7 cellular contexts compared by ENCODE assay signal in the genomic region with DNA sequence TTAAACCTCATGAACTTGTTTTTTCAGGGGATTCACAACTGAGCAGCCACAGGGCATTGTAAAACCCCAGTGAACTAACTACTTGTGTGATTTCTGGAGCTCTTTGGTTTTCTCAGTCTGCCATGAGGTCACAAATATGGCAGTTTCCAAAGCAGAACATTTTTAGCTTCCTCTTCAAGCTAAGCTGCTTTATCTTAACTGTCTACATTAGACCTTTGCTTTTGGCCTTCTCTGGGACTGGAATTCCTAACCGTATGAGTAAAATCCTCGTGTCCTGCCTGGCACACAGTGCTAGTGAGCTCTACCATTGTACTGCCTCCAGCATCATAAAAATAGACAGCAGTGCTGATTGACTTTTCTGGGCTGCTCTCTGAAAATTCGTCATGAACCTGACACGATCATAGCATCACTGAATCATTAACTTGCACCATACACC. TPM values are rescaled to one million over a fixed set of nuclear protein-coding genes. Genes with fewer than 3 reads are reported as not detected.
DNase-seq lines count a peak whose midpoint lies in the region; ATAC-seq and TF ChIP-seq lines count a peak whose summit lies in the region.

No MANE protein-coding gene starts in this region.

- H2AFZ ChIP-seq in GM23248: peak overlapping the region; percentile 63

- H3K9ac ChIP-seq in GM23248: peak overlapping the region; percentile 71

- H3K36me3 ChIP-seq in GM23248 (ENCODE audit: low read depth): no peaks in the 10 kb centered on the region
- H3K36me3 ChIP-seq in vagina: no peaks in the 10 kb centered on the region

- ATAC-seq in SK-N-SH treated with all-trans-retinoic acid at 6 μM for 48 hours: peak; percentile 93

- H3K27me3 ChIP-seq in GM23248 (replicated peaks; ENCODE audit: insufficient read depth) (no peaks in the 10 kb centered on the region), vagina (no peaks in the 10 kb centered on the region)

- H4K20me1 ChIP-seq in GM23248 (ENCODE audit: insufficient read depth): no peaks in the 10 kb centered on the region

- DNase-seq in GM23248 (peak; percentile 98), hepatic stellate cell (ENCODE audit: low spot score) (peak; percentile 47), vagina (ENCODE audit: extremely low spot score in 2 of 2) (no peak), NCI-H2171 treated with DMSO at 0.1 percent for 48 hours (lab: John Stamatoyannopoulos, UW) (no peak), SW 1271 (lab: John Stamatoyannopoulos, UW) (no peak)
- DNase-seq in activated CD4-positive, CD25-positive, alpha-beta regulatory T cell treated with anti-CD3 and anti-CD28 coated beads, Interleukin-2, amount 50 U/mL, for 72 hours: no peak

- in situ Hi-C loops in GM23248 (cut with MboI): no loop called here

- no peak for TF ChIP-seq POLR2A in vagina (IDR thresholded peaks at IDR 0.05)

- 0 to 1% methylated on average over 4 of the region's 4 CpGs for WGBS in GM23248 (ENCODE audit: low coverage in 1 of 2, low lambda C conversion rate in 2 of 2, missing lambda C conversion rate in 2 of 2), 2 experiments

- H3K4me2 ChIP-seq in GM23248 (ENCODE audit: unreplicated experiment): peak overlapping the region; percentile 68

- H3K4me3 ChIP-seq in GM23248 (peak overlapping the region; percentile 66), vagina (no peak overlapping the region)

- peak overlapping the region; percentile 93 for H3K27ac ChIP-seq in GM23248
- H3K27ac ChIP-seq in vagina: peak overlapping the region; percentile 80

- peaks cover 86% of the 10 kb centered on the region for H3K79me2 ChIP-seq in GM23248 (ENCODE audit: insufficient read depth)

- H3F3A ChIP-seq in GM23248 (ENCODE audit: insufficient read depth): peaks cover 20% of the 10 kb centered on the region

- H3K9me3 ChIP-seq in GM23248 (ENCODE audit: low read depth): no peaks in the 10 kb centered on the region
- no peaks in the 10 kb centered on the region for H3K9me3 ChIP-seq in vagina

- no peaks in the 10 kb centered on the region for H3K9me2 ChIP-seq in GM23248 (ENCODE audit: insufficient read depth)

- intact Hi-C loops in vagina (cut with DNase I): no loop called here

- TF ChIP-seq CTCF in vagina (IDR thresholded peaks at IDR 0.05): no peak

- H3K4me1 ChIP-seq in GM23248 (ENCODE audit: insufficient read depth): peaks cover 35% of the 10 kb centered on the region
- H3K4me1 ChIP-seq in vagina: peaks cover 29% of the 10 kb centered on the region

TF ChIP-seq in SK-N-SH treated with all-trans-retinoic acid at 6 μM for 48 hours, 23 proteins besides CTCF, POLR2A, EP300 and RAD21 (continues in another document):
- TF ChIP-seq, protein P1, sequence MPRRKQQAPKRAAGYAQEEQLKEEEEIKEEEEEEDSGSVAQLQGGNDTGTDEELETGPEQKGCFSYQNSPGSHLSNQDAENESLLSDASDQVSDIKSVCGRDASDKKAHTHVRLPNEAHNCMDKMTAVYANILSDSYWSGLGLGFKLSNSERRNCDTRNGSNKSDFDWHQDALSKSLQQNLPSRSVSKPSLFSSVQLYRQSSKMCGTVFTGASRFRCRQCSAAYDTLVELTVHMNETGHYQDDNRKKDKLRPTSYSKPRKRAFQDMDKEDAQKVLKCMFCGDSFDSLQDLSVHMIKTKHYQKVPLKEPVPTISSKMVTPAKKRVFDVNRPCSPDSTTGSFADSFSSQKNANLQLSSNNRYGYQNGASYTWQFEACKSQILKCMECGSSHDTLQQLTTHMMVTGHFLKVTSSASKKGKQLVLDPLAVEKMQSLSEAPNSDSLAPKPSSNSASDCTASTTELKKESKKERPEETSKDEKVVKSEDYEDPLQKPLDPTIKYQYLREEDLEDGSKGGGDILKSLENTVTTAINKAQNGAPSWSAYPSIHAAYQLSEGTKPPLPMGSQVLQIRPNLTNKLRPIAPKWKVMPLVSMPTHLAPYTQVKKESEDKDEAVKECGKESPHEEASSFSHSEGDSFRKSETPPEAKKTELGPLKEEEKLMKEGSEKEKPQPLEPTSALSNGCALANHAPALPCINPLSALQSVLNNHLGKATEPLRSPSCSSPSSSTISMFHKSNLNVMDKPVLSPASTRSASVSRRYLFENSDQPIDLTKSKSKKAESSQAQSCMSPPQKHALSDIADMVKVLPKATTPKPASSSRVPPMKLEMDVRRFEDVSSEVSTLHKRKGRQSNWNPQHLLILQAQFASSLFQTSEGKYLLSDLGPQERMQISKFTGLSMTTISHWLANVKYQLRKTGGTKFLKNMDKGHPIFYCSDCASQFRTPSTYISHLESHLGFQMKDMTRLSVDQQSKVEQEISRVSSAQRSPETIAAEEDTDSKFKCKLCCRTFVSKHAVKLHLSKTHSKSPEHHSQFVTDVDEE (CRISPR knock-in tag; IDR thresholded peaks at IDR 0.05): no peak
- TF ChIP-seq ZC3H10 (CRISPR knock-in tag; IDR thresholded peaks at IDR 0.05): 0 out of 2 replicates have a peak, but pooled peaks have one; percentile 32
- peak; percentile 72 for TF ChIP-seq ISL1 (CRISPR knock-in tag; IDR thresholded peaks at IDR 0.05)
- TF ChIP-seq ZFP30 (CRISPR knock-in tag; IDR thresholded peaks at IDR 0.05): no peak
- no peak for TF ChIP-seq ARNTL (CRISPR knock-in tag; IDR thresholded peaks at IDR 0.05; ENCODE audit: borderline replicate concordance, low read depth)
- TF ChIP-seq ZFP3 (CRISPR knock-in tag; IDR thresholded peaks at IDR 0.05): peak; percentile 31; the same call in 1 of the 2 replicates
- TF ChIP-seq CSDC2 (CRISPR knock-in tag; IDR thresholded peaks at IDR 0.05): peak; percentile 75; the same call in 1 of the 2 replicates
- TF ChIP-seq OSR1 (CRISPR knock-in tag; IDR thresholded peaks at IDR 0.05): no peak
- TF ChIP-seq, protein P2, sequence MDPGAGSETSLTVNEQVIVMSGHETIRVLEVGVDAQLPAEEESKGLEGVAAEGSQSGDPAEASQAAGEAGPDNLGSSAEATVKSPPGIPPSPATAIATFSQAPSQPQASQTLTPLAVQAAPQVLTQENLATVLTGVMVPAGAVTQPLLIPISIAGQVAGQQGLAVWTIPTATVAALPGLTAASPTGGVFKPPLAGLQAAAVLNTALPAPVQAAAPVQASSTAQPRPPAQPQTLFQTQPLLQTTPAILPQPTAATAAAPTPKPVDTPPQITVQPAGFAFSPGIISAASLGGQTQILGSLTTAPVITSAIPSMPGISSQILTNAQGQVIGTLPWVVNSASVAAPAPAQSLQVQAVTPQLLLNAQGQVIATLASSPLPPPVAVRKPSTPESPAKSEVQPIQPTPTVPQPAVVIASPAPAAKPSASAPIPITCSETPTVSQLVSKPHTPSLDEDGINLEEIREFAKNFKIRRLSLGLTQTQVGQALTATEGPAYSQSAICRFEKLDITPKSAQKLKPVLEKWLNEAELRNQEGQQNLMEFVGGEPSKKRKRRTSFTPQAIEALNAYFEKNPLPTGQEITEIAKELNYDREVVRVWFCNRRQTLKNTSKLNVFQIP (CRISPR knock-in tag; IDR thresholded peaks at IDR 0.05; ENCODE audit: borderline replicate concordance, low read depth): no peak
- no peak for TF ChIP-seq BACH2 (CRISPR knock-in tag; IDR thresholded peaks at IDR 0.05; ENCODE audit: borderline replicate concordance)
- TF ChIP-seq ESRRG (CRISPR knock-in tag; IDR thresholded peaks at IDR 0.05): no peak
- 0 out of 2 replicates have a peak, but pooled peaks have one; percentile 38 for TF ChIP-seq SNAI2 (CRISPR knock-in tag; IDR thresholded peaks at IDR 0.05)
- no peak for TF ChIP-seq TOX (CRISPR knock-in tag; IDR thresholded peaks at IDR 0.05; ENCODE audit: borderline replicate concordance)
- no peak for TF ChIP-seq ZNF70 (CRISPR knock-in tag; IDR thresholded peaks at IDR 0.05)
- TF ChIP-seq, protein P3, sequence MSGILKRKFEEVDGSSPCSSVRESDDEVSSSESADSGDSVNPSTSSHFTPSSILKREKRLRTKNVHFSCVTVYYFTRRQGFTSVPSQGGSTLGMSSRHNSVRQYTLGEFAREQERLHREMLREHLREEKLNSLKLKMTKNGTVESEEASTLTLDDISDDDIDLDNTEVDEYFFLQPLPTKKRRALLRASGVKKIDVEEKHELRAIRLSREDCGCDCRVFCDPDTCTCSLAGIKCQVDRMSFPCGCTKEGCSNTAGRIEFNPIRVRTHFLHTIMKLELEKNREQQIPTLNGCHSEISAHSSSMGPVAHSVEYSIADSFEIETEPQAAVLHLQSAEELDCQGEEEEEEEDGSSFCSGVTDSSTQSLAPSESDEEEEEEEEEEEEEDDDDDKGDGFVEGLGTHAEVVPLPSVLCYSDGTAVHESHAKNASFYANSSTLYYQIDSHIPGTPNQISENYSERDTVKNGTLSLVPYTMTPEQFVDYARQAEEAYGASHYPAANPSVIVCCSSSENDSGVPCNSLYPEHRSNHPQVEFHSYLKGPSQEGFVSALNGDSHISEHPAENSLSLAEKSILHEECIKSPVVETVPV (CRISPR knock-in tag; IDR thresholded peaks at IDR 0.05): no peak
- no peak for TF ChIP-seq PPARA (CRISPR knock-in tag; IDR thresholded peaks at IDR 0.05; ENCODE audit: borderline replicate concordance)
- TF ChIP-seq RARB (CRISPR knock-in tag; IDR thresholded peaks at IDR 0.05): no peak
- TF ChIP-seq, protein P4, sequence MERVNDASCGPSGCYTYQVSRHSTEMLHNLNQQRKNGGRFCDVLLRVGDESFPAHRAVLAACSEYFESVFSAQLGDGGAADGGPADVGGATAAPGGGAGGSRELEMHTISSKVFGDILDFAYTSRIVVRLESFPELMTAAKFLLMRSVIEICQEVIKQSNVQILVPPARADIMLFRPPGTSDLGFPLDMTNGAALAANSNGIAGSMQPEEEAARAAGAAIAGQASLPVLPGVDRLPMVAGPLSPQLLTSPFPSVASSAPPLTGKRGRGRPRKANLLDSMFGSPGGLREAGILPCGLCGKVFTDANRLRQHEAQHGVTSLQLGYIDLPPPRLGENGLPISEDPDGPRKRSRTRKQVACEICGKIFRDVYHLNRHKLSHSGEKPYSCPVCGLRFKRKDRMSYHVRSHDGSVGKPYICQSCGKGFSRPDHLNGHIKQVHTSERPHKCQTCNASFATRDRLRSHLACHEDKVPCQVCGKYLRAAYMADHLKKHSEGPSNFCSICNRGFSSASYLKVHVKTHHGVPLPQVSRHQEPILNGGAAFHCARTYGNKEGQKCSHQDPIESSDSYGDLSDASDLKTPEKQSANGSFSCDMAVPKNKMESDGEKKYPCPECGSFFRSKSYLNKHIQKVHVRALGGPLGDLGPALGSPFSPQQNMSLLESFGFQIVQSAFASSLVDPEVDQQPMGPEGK (CRISPR knock-in tag; IDR thresholded peaks at IDR 0.05; ENCODE audit: borderline replicate concordance): 0 out of 2 replicates have a peak, but pooled peaks have one; percentile 26
- no peak for TF ChIP-seq ZNF565 (CRISPR knock-in tag; conservative IDR thresholded peaks at IDR 0.05; ENCODE audit: low read depth)

RNA-seq across cellular contexts. Expression of a gene that starts 22.1 kb away (rescaled TPM):
- total RNA-seq in GM23248 (2014; rRNA removed; shearing (Covaris generic)): 15.8 and 24.0 TPM in 2 replicates
- 13.6 and 15.7 TPM in 2 replicates for polyA plus RNA-seq in GM23248 (2016; fragmentation: Nextera tagmentation; extraction: Ambion mirVana)
- 35.6 TPM for total RNA-seq in vagina

Comparison
In these comparisons a context has a peak if more than half of its experiments do, and no peak if none do; other contexts are left out.
1. DNase-seq: peak in GM23248 (single experiment) and hepatic stellate cell (single experiment); none in vagina (0 of 2), NCI-H2171 treated with DMSO at 0.1 percent for 48 hours (single experiment), activated CD4-positive, CD25-positive, alpha-beta regulatory T cell treated with anti-CD3 and anti-CD28 coated beads, Interleukin-2, amount 50 U/mL, for 72 hours (single experiment) and SW 1271 (0 of 2).